Comparison of ENCODE assay signal across 8 cellular contexts in the genomic region with DNA sequence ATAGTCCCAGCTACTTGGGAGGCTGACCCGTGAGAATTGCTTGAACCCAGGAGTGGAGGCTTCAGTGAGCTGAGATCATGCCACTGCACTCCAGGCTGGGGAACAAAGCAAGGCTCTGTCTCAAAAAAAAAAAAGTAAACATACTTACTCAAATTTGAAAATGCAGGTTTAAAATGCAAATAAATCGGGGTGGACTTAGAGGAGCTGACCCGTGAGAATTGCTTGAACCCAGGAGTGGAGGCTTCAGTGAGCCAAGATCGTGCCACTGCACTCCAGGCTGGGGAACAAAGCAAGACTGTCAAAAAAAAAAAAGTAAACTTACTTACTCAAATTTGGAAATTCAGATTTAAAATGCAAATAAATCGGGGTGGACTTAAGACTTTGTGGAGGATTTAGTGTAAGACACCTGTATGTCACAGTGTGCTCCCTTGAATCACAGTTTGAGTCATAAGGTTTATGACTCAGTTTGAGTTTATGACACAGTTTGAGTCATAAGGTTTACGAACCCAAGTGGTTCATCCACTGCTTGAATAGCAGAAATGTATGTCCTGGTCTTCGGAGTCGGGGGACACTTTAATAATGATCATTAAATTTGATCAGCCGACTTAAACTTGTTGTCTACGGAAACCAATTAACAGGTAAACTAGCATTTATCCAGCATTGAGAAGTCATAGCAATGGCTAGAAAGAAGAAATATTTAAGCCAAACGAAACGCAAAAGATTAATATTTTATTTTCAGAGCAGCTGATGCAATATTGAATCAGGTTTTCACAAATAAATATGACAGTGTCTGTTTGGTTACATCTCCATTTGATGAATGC. TPM values are rescaled to one million over a fixed set of nuclear protein-coding genes. Genes with fewer than 3 reads are reported as not detected.
DNase-seq lines count a peak whose midpoint lies in the region; ATAC-seq and TF ChIP-seq lines count a peak whose summit lies in the region.

No MANE protein-coding gene starts in this region.

- TF ChIP-seq CTCF in GM12864 (IDR thresholded peaks at IDR 0.05; ENCODE audit: low read depth, low read length, missing control alignments) (no peak), choroid plexus epithelial cell (conservative IDR thresholded peaks at IDR 0.05; ENCODE audit: low read depth, low read length) (no peak), esophagus muscularis mucosa (IDR thresholded peaks at IDR 0.05) (no peak)

- intact Hi-C loops in esophagus muscularis mucosa (cut with DNase I), result no loop called here

- ATAC-seq in GM21515 (IDR thresholded peaks at IDR 0.05; ENCODE audit: unreplicated experiment), result peak; percentile 77
- peak; percentile 53 for ATAC-seq in HG03575 (IDR thresholded peaks at IDR 0.05; ENCODE audit: extremely low read depth, insufficient number of reproducible peaks, low FRiP score, unreplicated experiment)

- no peak for TF ChIP-seq POLR2A in esophagus muscularis mucosa (IDR thresholded peaks at IDR 0.05; ENCODE audit: low read depth)

- no peaks in the 10 kb centered on the region for H3K9me3 ChIP-seq in esophagus muscularis mucosa

- H3K4me1 ChIP-seq in esophagus muscularis mucosa, result peaks cover 0 to 4% (median 2%) of the 10 kb centered on the region in 4 donors

- peak; percentile 91 for DNase-seq in GM12864 (ENCODE audit: low read depth)
- DNase-seq in choroid plexus epithelial cell (ENCODE audit: low read depth), result peak; percentile 85
- DNase-seq in iPS-NIHi11 (ENCODE audit: low spot score), result no peak
- no peak for DNase-seq in esophagus muscularis mucosa (ENCODE audit: extremely low spot score)
- no peak for DNase-seq in NCI-H2081 treated with DMSO at 0.1 percent for 48 hours (lab: John Stamatoyannopoulos, UW)
- no peak for DNase-seq in stimulated activated CD4-positive, alpha-beta T cell treated with anti-CD3 and anti-CD28 coated beads, Interleukin-12 subunit alpha, Interleukin-12 subunit beta, amount 100 ng/mL, for 4 hours

- peaks cover 0 to 23% (median 10%) of the 10 kb centered on the region in 4 donors for H3K36me3 ChIP-seq in esophagus muscularis mucosa

- TF ChIP-seq EP300 in esophagus muscularis mucosa (IDR thresholded peaks at IDR 0.05), result no peak

- H3K27me3 ChIP-seq in esophagus muscularis mucosa, result no peaks in the 10 kb centered on the region

- H3K27ac ChIP-seq in esophagus muscularis mucosa (replicated peaks in 1 of 4), result no peak overlapping the region

- H3K4me3 ChIP-seq in GM12864 (ENCODE audit: low read depth, low read length), result no peak overlapping the region
- no peak overlapping the region for H3K4me3 ChIP-seq in choroid plexus epithelial cell (ENCODE audit: low read depth, low read length)
- no peak overlapping the region for H3K4me3 ChIP-seq in esophagus muscularis mucosa

- 84% methylated on average over 12 of the region's 12 CpGs for WGBS in esophagus muscularis mucosa

RNA-seq across cellular contexts. Expression of a gene that starts 6.8 kb away (rescaled TPM):
- 10 to 100 TPM; 27.8 to 38.8 (median 29.3) TPM for total RNA-seq in esophagus muscularis mucosa

RNA-seq across cellular contexts. Expression of a gene that starts 29.7 kb away (rescaled TPM):
- total RNA-seq in esophagus muscularis mucosa, result under 1 TPM in 2 of 4 donors, not detected in 2; 0.83 to 0.86 TPM

RNA-seq across cellular contexts. Expression of a gene that starts 51.3 kb away (rescaled TPM):
- total RNA-seq in esophagus muscularis mucosa, result not detected

Comparison
In these comparisons a context has a peak if more than half of its experiments do, and no peak if none do; other contexts are left out.
1. DNase-seq: peak in GM12864 (single experiment) and choroid plexus epithelial cell (single experiment); none in iPS-NIHi11 (single experiment), esophagus muscularis mucosa (single experiment), NCI-H2081 treated with DMSO at 0.1 percent for 48 hours (single experiment) and stimulated activated CD4-positive, alpha-beta T cell treated with anti-CD3 and anti-CD28 coated beads, Interleukin-12 subunit alpha, Interleukin-12 subunit beta, amount 100 ng/mL, for 4 hours (single experiment).